In genomic region chr11:19242184-19242932, GRCh38 we compare ENCODE assay signal across 8 cellular contexts. TPM values are rescaled to one million over a fixed set of nuclear protein-coding genes. Genes with fewer than 3 reads are reported as not detected.
DNase-seq lines count a peak whose midpoint lies in the region; ATAC-seq, FAIRE-seq and TF ChIP-seq lines count a peak whose summit lies in the region.

No MANE protein-coding gene starts in this region.

- ATAC-seq in activated B cell treated with CpG ODN at 0.5 μM for 24 hours (ENCODE audit: low read depth) (no peak), HG03432 (IDR thresholded peaks at IDR 0.05; ENCODE audit: unreplicated experiment) (no peak)

- no peak for FAIRE-seq in small intestine (lab: Jason Lieb, UNC)

- no peak overlapping the region for H3K27ac ChIP-seq in left ventricle myocardium inferior (replicated peaks)
- peak overlapping the region in 1 of 8 donors; percentile 62 for H3K27ac ChIP-seq in spleen
- no peak overlapping the region for H3K27ac ChIP-seq in small intestine (ENCODE audit: low read depth in 1 of 2, low read length in 1 of 2)

- peak overlapping the region; percentile 83 for H3K4me3 Mint-ChIP-seq in activated B cell treated with CpG ODN at 0.5 μM for 24 hours

- no peaks in the 10 kb centered on the region for H3K9me3 Mint-ChIP-seq in activated B cell treated with CpG ODN at 0.5 μM for 24 hours

- H3K36me3 ChIP-seq in left ventricle myocardium inferior (no peaks in the 10 kb centered on the region), spleen (peaks cover 0 to 7% (median 0%) of the 10 kb centered on the region in 6 donors), small intestine (ENCODE audit: control insufficient read depth in 2 of 2, insufficient read depth in 2 of 2, low read length in 2 of 2) (no peaks in the 10 kb centered on the region)

- TF ChIP-seq CTCF in GM20000 (IDR thresholded peaks at IDR 0.05; ENCODE audit: extremely low read depth, missing control alignments) (no peak), activated B cell treated with CpG ODN at 0.5 μM for 24 hours (IDR thresholded peaks at IDR 0.05) (no peak), left ventricle myocardium inferior (IDR thresholded peaks at IDR 0.05; ENCODE audit: borderline replicate concordance) (no peak), spleen (IDR thresholded peaks at IDR 0.05 in 8 of 11, conservative IDR thresholded peaks at IDR 0.05 in 3 of 11) (peak in 1 of 11 experiments; percentile 3)

- H3K27ac Mint-ChIP-seq in activated B cell treated with CpG ODN at 0.5 μM for 24 hours: peak overlapping the region; percentile 31

- no peak for TF ChIP-seq POLR2A in spleen (IDR thresholded peaks at IDR 0.05)

- H3K27me3 ChIP-seq in left ventricle myocardium inferior (ENCODE audit: low read depth) (peaks cover 59% of the 10 kb centered on the region), spleen (replicated peaks in 1 of 7) (peaks cover 0 to 79% (median 44%) of the 10 kb centered on the region in 7 donors), small intestine (ENCODE audit: control insufficient read depth in 2 of 2, insufficient read depth in 2 of 2, low read length in 2 of 2) (peaks cover 0 to 12% of the 10 kb centered on the region in 2 donors)

- intact Hi-C loops in activated B cell treated with CpG ODN at 0.5 μM for 24 hours (cut with micrococcal nuclease): loop anchor here (5.0 kb wide), 2 partner anchors 165 to 1120 kb away; partner anchors contain the start of gene HTATIP2
- intact Hi-C loops in left ventricle myocardium inferior (cut with micrococcal nuclease): no loop called here
- intact Hi-C loops in spleen (cut with DNase I; ENCODE audit: low total_unique reads): no loop called here

- H3K4me1 ChIP-seq in left ventricle myocardium inferior (peaks cover 37% of the 10 kb centered on the region), spleen (peaks cover 5 to 54% (median 33%) of the 10 kb centered on the region in 6 donors), small intestine (ENCODE audit: control insufficient read depth in 2 of 2, insufficient read depth in 1 of 2, low read depth in 1 of 2, low read length in 1 of 2) (no peaks in the 10 kb centered on the region)

- H3K4me3 ChIP-seq in left ventricle myocardium inferior: peak overlapping the region; percentile 87
- H3K4me3 ChIP-seq in spleen: peak overlapping the region in 6 of 8 donors; percentile 80 to 97 (median 88)
- peak overlapping the region in 1 of 2 donors; percentile 71 for H3K4me3 ChIP-seq in small intestine (ENCODE audit: low read depth in 1 of 2, low read length in 2 of 2)

- peaks cover 20% of the 10 kb centered on the region for H3K27me3 Mint-ChIP-seq in activated B cell treated with CpG ODN at 0.5 μM for 24 hours

- POLR2A ChIA-PET in activated B cell treated with CpG ODN at 0.5 μM for 24 hours (lab: Charles Lee): no interaction called here

- 6 to 20% (median 18%) methylated on average over 26 to 55 of the region's 55 CpGs for WGBS in spleen, 5 donors
- 17 to 29% (median 20%) methylated on average over 51 to 55 of the region's 55 CpGs for WGBS in small intestine, 3 donors

- H3K9me3 ChIP-seq in left ventricle myocardium inferior (replicated peaks) (no peaks in the 10 kb centered on the region), spleen (no peaks in the 10 kb centered on the region), small intestine (ENCODE audit: control insufficient read depth, low read depth) (no peaks in the 10 kb centered on the region)

- H3K36me3 Mint-ChIP-seq in activated B cell treated with CpG ODN at 0.5 μM for 24 hours (ENCODE audit: low read depth): no peaks in the 10 kb centered on the region

- DNase-seq in GM20000 (ENCODE audit: low spot score) (peak; percentile 34), activated B cell treated with CpG ODN at 0.5 μM for 24 hours (no peak), left ventricle myocardium inferior (no peak), spleen (peak; percentile 78), small intestine (no peak), activated gamma-delta T cell (lab: John Stamatoyannopoulos, UW) (no peak)
- no peak for DNase-seq in activated effector memory CD4-positive, alpha-beta T cell treated with Interleukin-2 at 50 U/mL for 16 hours

- peaks cover 18% of the 10 kb centered on the region for H3K4me1 Mint-ChIP-seq in activated B cell treated with CpG ODN at 0.5 μM for 24 hours

- CTCF ChIA-PET in activated B cell treated with CpG ODN at 0.5 μM for 24 hours (lab: Charles Lee): no interaction called here

RNA-seq across cellular contexts. Expression of gene E2F8, which starts 1.6 kb away (rescaled TPM):
- total RNA-seq in activated B cell treated with CpG ODN at 0.5 μM for 24 hours: 0.82 and 0.88 TPM in 2 replicates
- total RNA-seq in left ventricle myocardium inferior: 3.6 TPM
- 1 to 10 TPM; 1.2 to 4.5 (median 2.3) TPM for total RNA-seq in spleen
- under 1 TPM; 0.22 to 0.99 (median 0.88) TPM for polyA plus RNA-seq in spleen
- polyA plus RNA-seq in small intestine: 1 to 10 TPM in 1 of 3 donors, under 1 TPM in 2; 0.27 to 4.7 (median 0.45) TPM

RNA-seq across cellular contexts. Expression of gene CSRP3, which starts 40.6 kb away (rescaled TPM):
- total RNA-seq in activated B cell treated with CpG ODN at 0.5 μM for 24 hours (not detected in 2 replicates), left ventricle myocardium inferior (2,290 TPM), spleen (not detected)
- polyA plus RNA-seq in spleen (under 1 TPM in 2 of 3 donors, not detected in 1; 0.08 to 0.17 TPM), small intestine (10 to 100 TPM in 1 of 3 donors, 1 to 10 TPM in 1, under 1 TPM in 1; 0.09 to 17.0 (median 1.1) TPM)

Comparison
In these comparisons a context has a peak if more than half of its experiments do, and no peak if none do; other contexts are left out.
1. DNase-seq: peak in GM20000 (single experiment) and spleen (single experiment); none in activated B cell treated with CpG ODN at 0.5 μM for 24 hours (single experiment), left ventricle myocardium inferior (single experiment), small intestine (single experiment), activated gamma-delta T cell (single experiment) and activated effector memory CD4-positive, alpha-beta T cell treated with Interleukin-2 at 50 U/mL for 16 hours (single experiment).
2. RNA of gene CSRP3, which starts 40.6 kb away (total RNA-seq): 2,290 TPM in left ventricle myocardium inferior (single experiment); not detected in activated B cell treated with CpG ODN at 0.5 μM for 24 hours and not detected in spleen; every median in the first group is over 1,000 times any median in the second.